In the genomic region with DNA sequence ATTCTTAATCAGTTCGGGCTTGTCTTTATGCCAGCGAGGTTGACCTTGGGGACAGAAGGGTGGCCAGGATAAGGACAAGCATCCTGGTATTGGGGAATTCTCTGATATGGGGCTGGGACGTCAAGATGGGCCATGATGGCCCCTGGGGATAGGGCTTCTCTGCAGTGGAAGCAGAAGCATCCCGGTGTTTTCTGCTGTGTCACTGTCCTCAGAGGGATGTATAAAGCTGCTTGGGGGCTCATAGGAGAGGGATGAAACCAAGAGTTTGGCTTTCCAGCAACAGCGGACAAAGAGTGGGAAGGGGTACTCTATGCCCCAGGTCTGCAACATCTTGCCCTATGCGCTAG, we compare ENCODE assay signal across 1 cellular context.
TF ChIP-seq lines count a peak whose summit lies in the region.

No MANE protein-coding gene starts in this region.

TF ChIP-seq in H1, 55 proteins besides CTCF, POLR2A, EP300 and RAD21:
- TF ChIP-seq CHD1 (IDR thresholded peaks at IDR 0.05; ENCODE audit: low read depth, low read length) = no peak
- TF ChIP-seq SP1 (IDR thresholded peaks at IDR 0.05; ENCODE audit: low read depth, low read length) = 0 out of 2 replicates have a peak, but pooled peaks have one; percentile 7
- TF ChIP-seq TAF1 (IDR thresholded peaks at IDR 0.05; ENCODE audit: low read depth, low read length) = 0 out of 2 replicates have a peak, but pooled peaks have one; percentile 8
TF ChIP-seq in H1: peak in this region for 2.
